Comparison of ENCODE assay signal across 1 cellular context in genomic region chrX:124023838-124024238, GRCh38.
TF ChIP-seq lines count a peak whose summit lies in the region.

No MANE protein-coding gene starts in this region.

TF ChIP-seq in GM23338, 12 proteins besides CTCF, POLR2A, EP300 and RAD21:
- TF ChIP-seq, protein P1, sequence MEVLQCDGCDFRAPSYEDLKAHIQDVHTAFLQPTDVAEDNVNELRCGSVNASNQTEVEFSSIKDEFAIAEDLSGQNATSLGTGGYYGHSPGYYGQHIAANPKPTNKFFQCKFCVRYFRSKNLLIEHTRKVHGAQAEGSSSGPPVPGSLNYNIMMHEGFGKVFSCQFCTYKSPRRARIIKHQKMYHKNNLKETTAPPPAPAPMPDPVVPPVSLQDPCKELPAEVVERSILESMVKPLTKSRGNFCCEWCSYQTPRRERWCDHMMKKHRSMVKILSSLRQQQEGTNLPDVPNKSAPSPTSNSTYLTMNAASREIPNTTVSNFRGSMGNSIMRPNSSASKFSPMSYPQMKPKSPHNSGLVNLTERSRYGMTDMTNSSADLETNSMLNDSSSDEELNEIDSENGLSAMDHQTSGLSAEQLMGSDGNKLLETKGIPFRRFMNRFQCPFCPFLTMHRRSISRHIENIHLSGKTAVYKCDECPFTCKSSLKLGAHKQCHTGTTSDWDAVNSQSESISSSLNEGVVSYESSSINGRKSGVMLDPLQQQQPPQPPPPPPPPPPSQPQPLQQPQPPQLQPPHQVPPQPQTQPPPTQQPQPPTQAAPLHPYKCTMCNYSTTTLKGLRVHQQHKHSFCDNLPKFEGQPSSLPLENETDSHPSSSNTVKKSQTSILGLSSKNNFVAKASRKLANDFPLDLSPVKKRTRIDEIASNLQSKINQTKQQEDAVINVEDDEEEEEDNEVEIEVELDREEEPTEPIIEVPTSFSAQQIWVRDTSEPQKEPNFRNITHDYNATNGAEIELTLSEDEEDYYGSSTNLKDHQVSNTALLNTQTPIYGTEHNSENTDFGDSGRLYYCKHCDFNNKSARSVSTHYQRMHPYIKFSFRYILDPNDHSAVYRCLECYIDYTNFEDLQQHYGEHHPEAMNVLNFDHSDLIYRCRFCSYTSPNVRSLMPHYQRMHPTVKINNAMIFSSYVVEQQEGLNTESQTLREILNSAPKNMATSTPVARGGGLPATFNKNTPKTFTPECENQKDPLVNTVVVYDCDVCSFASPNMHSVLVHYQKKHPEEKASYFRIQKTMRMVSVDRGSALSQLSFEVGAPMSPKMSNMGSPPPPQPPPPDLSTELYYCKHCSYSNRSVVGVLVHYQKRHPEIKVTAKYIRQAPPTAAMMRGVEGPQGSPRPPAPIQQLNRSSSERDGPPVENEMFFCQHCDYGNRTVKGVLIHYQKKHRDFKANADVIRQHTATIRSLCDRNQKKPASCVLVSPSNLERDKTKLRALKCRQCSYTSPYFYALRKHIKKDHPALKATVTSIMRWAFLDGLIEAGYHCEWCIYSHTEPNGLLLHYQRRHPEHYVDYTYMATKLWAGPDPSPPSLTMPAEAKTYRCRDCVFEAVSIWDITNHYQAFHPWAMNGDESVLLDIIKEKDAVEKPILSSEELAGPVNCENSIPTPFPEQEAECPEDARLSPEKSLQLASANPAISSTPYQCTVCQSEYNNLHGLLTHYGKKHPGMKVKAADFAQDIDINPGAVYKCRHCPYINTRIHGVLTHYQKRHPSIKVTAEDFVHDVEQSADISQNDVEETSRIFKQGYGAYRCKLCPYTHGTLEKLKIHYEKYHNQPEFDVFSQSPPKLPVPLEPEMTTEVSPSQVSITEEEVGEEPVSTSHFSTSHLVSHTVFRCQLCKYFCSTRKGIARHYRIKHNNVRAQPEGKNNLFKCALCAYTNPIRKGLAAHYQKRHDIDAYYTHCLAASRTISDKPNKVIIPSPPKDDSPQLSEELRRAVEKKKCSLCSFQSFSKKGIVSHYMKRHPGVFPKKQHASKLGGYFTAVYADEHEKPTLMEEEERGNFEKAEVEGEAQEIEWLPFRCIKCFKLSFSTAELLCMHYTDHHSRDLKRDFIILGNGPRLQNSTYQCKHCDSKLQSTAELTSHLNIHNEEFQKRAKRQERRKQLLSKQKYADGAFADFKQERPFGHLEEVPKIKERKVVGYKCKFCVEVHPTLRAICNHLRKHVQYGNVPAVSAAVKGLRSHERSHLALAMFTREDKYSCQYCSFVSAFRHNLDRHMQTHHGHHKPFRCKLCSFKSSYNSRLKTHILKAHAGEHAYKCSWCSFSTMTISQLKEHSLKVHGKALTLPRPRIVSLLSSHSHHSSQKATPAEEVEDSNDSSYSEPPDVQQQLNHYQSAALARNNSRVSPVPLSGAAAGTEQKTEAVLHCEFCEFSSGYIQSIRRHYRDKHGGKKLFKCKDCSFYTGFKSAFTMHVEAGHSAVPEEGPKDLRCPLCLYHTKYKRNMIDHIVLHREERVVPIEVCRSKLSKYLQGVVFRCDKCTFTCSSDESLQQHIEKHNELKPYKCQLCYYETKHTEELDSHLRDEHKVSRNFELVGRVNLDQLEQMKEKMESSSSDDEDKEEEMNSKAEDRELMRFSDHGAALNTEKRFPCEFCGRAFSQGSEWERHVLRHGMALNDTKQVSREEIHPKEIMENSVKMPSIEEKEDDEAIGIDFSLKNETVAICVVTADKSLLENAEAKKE (CRISPR knock-in tag; IDR thresholded peaks at IDR 0.05): no peak
- no peak for TF ChIP-seq POLR2AphosphoS5 (IDR thresholded peaks at IDR 0.05; ENCODE audit: low read depth)
